In the genomic region with DNA sequence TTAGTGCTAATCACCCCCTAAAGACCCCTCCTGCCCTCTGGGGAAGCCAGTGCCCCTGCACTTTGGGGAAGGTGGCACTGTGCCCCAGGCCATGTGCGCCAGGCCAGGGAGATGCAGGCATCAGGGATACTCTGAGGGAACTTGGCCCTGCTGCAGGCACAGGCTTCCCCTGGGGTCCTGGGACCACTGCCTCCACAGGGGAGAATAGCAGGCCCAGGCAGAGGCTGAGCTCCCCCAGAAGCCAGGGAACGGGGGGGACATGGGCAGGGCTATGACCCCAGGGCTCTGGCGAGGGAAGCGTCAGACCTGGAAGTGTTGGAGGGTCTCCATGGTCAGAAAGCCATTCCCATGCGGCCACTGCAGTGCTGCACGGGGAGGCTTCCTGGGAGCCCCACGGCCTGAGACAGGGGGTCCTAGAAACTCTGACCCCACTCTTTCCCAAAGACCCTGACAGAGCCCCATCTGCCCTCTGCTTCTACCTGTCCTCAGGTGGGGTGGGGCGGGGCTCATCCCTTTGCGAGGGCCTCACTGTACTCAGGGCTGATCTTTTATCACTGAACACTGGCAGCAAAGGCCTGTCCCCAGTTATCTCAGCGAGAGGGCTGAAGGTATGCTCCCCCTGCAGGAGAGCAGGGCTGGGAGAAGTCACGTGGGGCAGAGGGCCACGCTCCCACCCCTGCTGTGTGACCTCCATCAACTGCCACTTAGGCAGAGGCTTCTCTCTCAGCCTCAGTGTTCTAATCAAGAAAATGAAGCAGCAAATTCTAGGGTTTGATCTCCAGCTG, we compare ENCODE assay signal across 22 cellular contexts.
A peak's percentile ranks its signal among the peaks of the same experiment; 100 is the strongest.
DNase-seq lines count a peak whose midpoint lies in the region; ATAC-seq, FAIRE-seq and TF ChIP-seq lines count a peak whose summit lies in the region.
"Had no signal": no experiment of that assay in that cellular context is flagged by ENCODE, and none has a peak within 500 bp of the region (broad histone marks: within the 10 kb centered on the region; RNA-seq: fewer than 3 reads in every experiment).

No MANE protein-coding gene starts in this region.

- H2AK5ac ChIP-seq in H1 (ENCODE audit: low read depth, low read length) = peak overlapping the region; percentile 92; the same call in 1 of the 2 replicates
- H2AK5ac ChIP-seq in mesendoderm (ENCODE audit: low read length) = no peak overlapping the region

- FAIRE-seq in H1 (lab: Jason Lieb, UNC) = no peak

- no peaks in the 10 kb centered on the region for H3F3A ChIP-seq in PC-3 (ENCODE audit: low read length, unreplicated experiment)

- H4K8ac ChIP-seq in H1 (ENCODE audit: extremely low read depth, insufficient read depth, low read length) = peak overlapping the region; percentile 83
- no peak overlapping the region for H4K8ac ChIP-seq in mesendoderm (ENCODE audit: low read depth, low read length)

- CTCF ChIA-PET in PC-3 (lab: Charles Lee) = no interaction called here
- CTCF ChIA-PET in H1 (lab: Charles Lee; ENCODE audit: partially characterized antibody) = interaction anchor here (1.0 to 1.5 kb wide), 4 partner anchors 10 to 200 kb away, joined by 3 to 5 read pairs (median 4); no protein-coding TSS in a partner anchor

- H3K4me1 ChIP-seq in PC-3 (ENCODE audit: insufficient read depth, low read length) (no peaks in the 10 kb centered on the region), H1 (replicated peaks in 1 of 4; ENCODE audit: control insufficient read depth in 3 of 4, insufficient read depth in 4 of 4, low read length in 3 of 4) (peaks cover 0 to 17% (median 14%) of the 10 kb centered on the region in 4 experiments; a peak in 6 of 7 replicates), mesendoderm (ENCODE audit: control insufficient read depth, low read depth, low read length) (peaks cover 6% of the 10 kb centered on the region)
- H3K4me1 ChIP-seq: breast epithelium, SJCRH30 had no signal

- TF ChIP-seq POLR2A in H1 (IDR thresholded peaks at IDR 0.05; ENCODE audit: control extremely low read depth in 1 of 2, low read depth in 2 of 2, low read length in 2 of 2) = no peak

- no peaks in the 10 kb centered on the region for H3K9me3 Mint-ChIP-seq in activated naive CD4-positive, alpha-beta T cell treated with anti-CD3 and anti-CD28 coated beads, Interleukin-2, amount 50 U/mL, for 72 hours
- H3K9me3 Mint-ChIP-seq: activated CD4-positive, alpha-beta memory T cell treated with anti-CD3 and anti-CD28 coated beads for 36 hours; immature natural killer cell; memory B cell; stimulated activated naive CD8-positive, alpha-beta T cell treated with anti-CD3 and anti-CD28 coated beads, Interleukin-15, amount 100 ng/mL, for 72 hours had no signal

- no peaks in the 10 kb centered on the region for H4K20me1 ChIP-seq in PC-3 (ENCODE audit: low read length)
- H4K20me1 ChIP-seq in H1 (replicated peaks in 1 of 2; ENCODE audit: control insufficient read depth in 1 of 2, insufficient read depth in 2 of 2, low read length in 2 of 2) = no peaks in the 10 kb centered on the region

- H3K4me2 ChIP-seq in PC-3 (ENCODE audit: low read length) = no peak overlapping the region
- no peak overlapping the region for H3K4me2 ChIP-seq in H1 (ENCODE audit: insufficient read depth in 1 of 2, low read depth in 2 of 2, low read length in 2 of 2)
- no peak overlapping the region for H3K4me2 ChIP-seq in mesendoderm (ENCODE audit: low read length)

- WGBS in H1 (ENCODE audit: extremely low coverage in 1 of 2, insufficient coverage in 1 of 2, insufficient read length in 1 of 2, insufficient replicate concordance in 2 of 2, low coverage in 1 of 2, low lambda C conversion rate in 2 of 2, missing lambda C conversion rate in 1 of 2), 2 experiments = 86% methylated on average over 12 of the region's 12 CpGs; no CpG with 5 or more reads in 1 of the 2 experiments
- no CpG with 5 or more reads among the region's 12 CpGs for WGBS in mesendoderm (ENCODE audit: extremely low coverage, insufficient coverage, low lambda C conversion rate)

- TF ChIP-seq EP300 in H1 (IDR thresholded peaks at IDR 0.05; ENCODE audit: borderline replicate concordance in 1 of 2, low read depth in 2 of 2, low read length in 2 of 2) = no peak

- H3K27ac ChIP-seq in PC-3 (ENCODE audit: low read length) (no peak overlapping the region), H1 (ENCODE audit: low read depth, low read length) (no peak overlapping the region), mesendoderm (ENCODE audit: low read depth, low read length) (no peak overlapping the region), substantia nigra (ENCODE audit: low read depth, low read length, poor library complexity, severe bottlenecking) (peak overlapping the region; percentile 99)
- H3K27ac ChIP-seq: breast epithelium, SJCRH30, WERI-Rb-1 had no signal

- 0 out of 2 replicates have a peak, but pooled peaks have one; percentile 12 for TF ChIP-seq CTCF in PC-3 (conservative IDR thresholded peaks at IDR 0.05; ENCODE audit: low read depth, low read length)
- TF ChIP-seq CTCF in H1 (IDR thresholded peaks at IDR 0.05; ENCODE audit: control extremely low read depth in 1 of 3, insufficient read depth in 1 of 3, low read depth in 1 of 3, low read length in 3 of 3) = no peak
- TF ChIP-seq CTCF in GM13976 (IDR thresholded peaks at IDR 0.05; ENCODE audit: borderline replicate concordance, control extremely low read depth, extremely low read depth, insufficient read depth, missing control alignments) = no peak

- H3K79me2 ChIP-seq in PC-3 (ENCODE audit: low read length) (no peaks in the 10 kb centered on the region), H1 (ENCODE audit: control insufficient read depth in 1 of 2, insufficient read depth in 2 of 2, low read length in 2 of 2) (no peaks in the 10 kb centered on the region), mesendoderm (ENCODE audit: control insufficient read depth, insufficient read depth, low read length) (no peaks in the 10 kb centered on the region)

- H3K36me3 ChIP-seq in PC-3 (ENCODE audit: low read depth, low read length) (no peaks in the 10 kb centered on the region), H1 (ENCODE audit: control insufficient read depth in 2 of 4, insufficient read depth in 4 of 4, low read length in 3 of 4) (no peaks in the 10 kb centered on the region), mesendoderm (ENCODE audit: control insufficient read depth, insufficient read depth, low read length) (no peaks in the 10 kb centered on the region)
- H3K36me3 ChIP-seq: breast epithelium, SJCRH30 had no signal

- H3K14ac ChIP-seq in H1 (ENCODE audit: insufficient read length) = no peak overlapping the region

- in situ Hi-C loops in GM13976 (cut with MboI; ENCODE audit: low sequenced_read_pairs, unreplicated experiment) = no loop called here

- H3K27me3 ChIP-seq in PC-3 (ENCODE audit: low read length) = no peaks in the 10 kb centered on the region
- H3K27me3 ChIP-seq in H1 (replicated peaks in 1 of 4; ENCODE audit: control insufficient read depth in 3 of 4, extremely low read depth in 1 of 4, insufficient read depth in 3 of 4, low read length in 3 of 4) = no peaks in the 10 kb centered on the region; a peak in 1 of 7 replicates
- no peaks in the 10 kb centered on the region for H3K27me3 ChIP-seq in mesendoderm (ENCODE audit: insufficient read depth, low read length, poor library complexity)
- H3K27me3 ChIP-seq: breast epithelium, SJCRH30 had no signal

- H2AFZ ChIP-seq in PC-3 (ENCODE audit: low read length) (no peak overlapping the region), H1 (ENCODE audit: low read length) (no peak overlapping the region)

- H3K18ac ChIP-seq in H1 (ENCODE audit: extremely low read depth, low read length) (peak overlapping the region; percentile 83), mesendoderm (ENCODE audit: low read length) (no peak overlapping the region)

- no peaks in the 10 kb centered on the region for H3K23me2 ChIP-seq in H1 (ENCODE audit: low read depth, low read length)

- H2BK120ac ChIP-seq in H1 (replicated peaks; ENCODE audit: low read depth, low read length) = peak overlapping the region; percentile 16
- H2BK120ac ChIP-seq in mesendoderm (ENCODE audit: low read depth, low read length) = no peak overlapping the region

- no peak overlapping the region for H3K23ac ChIP-seq in H1 (ENCODE audit: insufficient read length)
- no peak overlapping the region for H3K23ac ChIP-seq in mesendoderm (ENCODE audit: low read length)

- H3K9me3 ChIP-seq in PC-3 (ENCODE audit: low read length) = no peaks in the 10 kb centered on the region
- peaks cover 0 to 3% of the 10 kb centered on the region in 2 experiments; a peak in 1 of 4 replicates for H3K9me3 ChIP-seq in H1 (ENCODE audit: insufficient read depth in 2 of 2, low read depth in 1 of 2, low read length in 1 of 2)
- H3K9me3 ChIP-seq: breast epithelium, SJCRH30 had no signal

- H2BK5ac ChIP-seq in H1 (ENCODE audit: low read depth, low read length) = peak overlapping the region; percentile 71; the same call in 1 of the 2 replicates
- H2BK5ac ChIP-seq in mesendoderm (ENCODE audit: low read length) = no peak overlapping the region

- no peaks in the 10 kb centered on the region for H3K9me2 ChIP-seq in PC-3 (replicated peaks; ENCODE audit: low read length)

- H4K91ac ChIP-seq in H1 (replicated peaks; ENCODE audit: insufficient read length, low read length) = peak overlapping the region; percentile 85

- ATAC-seq in PC-3 = no peak
- ATAC-seq in activated naive CD4-positive, alpha-beta T cell treated with anti-CD3 and anti-CD28 coated beads, Interleukin-2, amount 50 U/mL, for 72 hours = no peak
- ATAC-seq: esophagus mucosa; HCT116; stimulated activated naive CD8-positive, alpha-beta T cell treated with anti-CD3 and anti-CD28 coated beads, Interleukin-15, amount 100 ng/mL, for 72 hours; T-helper 17 cell had no signal

- TF ChIP-seq RAD21 in H1 (IDR thresholded peaks at IDR 0.05 in 1 of 2, conservative IDR thresholded peaks at IDR 0.05 in 1 of 2; ENCODE audit: low read depth in 2 of 2, low read length in 2 of 2) = no peak; a peak in 1 of 4 replicates

- intact Hi-C loops in PC-3 (cut with micrococcal nuclease) = no loop called here

- no peak overlapping the region for H3K4me3 ChIP-seq in PC-3 (ENCODE audit: low read length)
- H3K4me3 ChIP-seq in H1 (ENCODE audit: extremely low read depth in 1 of 4, insufficient read depth in 2 of 4, low read depth in 3 of 4, low read length in 4 of 4) = no peak overlapping the region
- H3K4me3 ChIP-seq in mesendoderm (ENCODE audit: low read length) = no peak overlapping the region
- H3K4me3 ChIP-seq: SJCRH30 had no signal

- H3K4ac ChIP-seq in H1 (replicated peaks; ENCODE audit: insufficient read length, low read depth, low read length) = peak overlapping the region; percentile 65
- no peak overlapping the region for H3K4ac ChIP-seq in mesendoderm (ENCODE audit: low read depth, low read length)

- peak overlapping the region in 1 of 2 donors; percentile 9 for H3K27ac Mint-ChIP-seq in activated naive CD4-positive, alpha-beta T cell treated with anti-CD3 and anti-CD28 coated beads, Interleukin-2, amount 50 U/mL, for 72 hours
- H3K27ac Mint-ChIP-seq: activated CD4-positive, alpha-beta memory T cell treated with anti-CD3 and anti-CD28 coated beads for 36 hours; memory B cell; T-helper 17 cell had no signal

- H3K9ac ChIP-seq in PC-3 (ENCODE audit: low read length) (no peak overlapping the region), H1 (replicated peaks in 1 of 4; ENCODE audit: extremely low read depth in 1 of 4, low read depth in 3 of 4, low read length in 3 of 4) (no peak overlapping the region), mesendoderm (ENCODE audit: low read length) (peak overlapping the region; percentile 25)

- no peaks in the 10 kb centered on the region for H3K36me3 Mint-ChIP-seq in activated naive CD4-positive, alpha-beta T cell treated with anti-CD3 and anti-CD28 coated beads, Interleukin-2, amount 50 U/mL, for 72 hours
- H3K36me3 Mint-ChIP-seq: activated CD4-positive, alpha-beta memory T cell treated with anti-CD3 and anti-CD28 coated beads for 36 hours; immature natural killer cell; memory B cell had no signal

- no peak overlapping the region for H2BK20ac ChIP-seq in H1 (ENCODE audit: low read length)

- POLR2A ChIA-PET in PC-3 (lab: Charles Lee; ENCODE audit: unreplicated experiment) = no interaction called here
- POLR2A ChIA-PET in H1 (lab: Charles Lee; ENCODE audit: partially characterized antibody) = interaction anchor here (0.9 to 1.4 kb wide), 2 partner anchors 8 to 47 kb away, joined by 3 read pairs; no protein-coding TSS in a partner anchor

- BruUV-seq in PC-3 (replicated peaks; lab: Mats Ljungman, UMichigan) = no TSS peak

- H4K5ac ChIP-seq in H1 (ENCODE audit: insufficient read length, low read depth, low read length) (no peak overlapping the region), mesendoderm (ENCODE audit: low read length) (no peak overlapping the region)

- H2BK12ac ChIP-seq in H1 (ENCODE audit: low read depth, low read length) = peak overlapping the region; percentile 85; the same call in 1 of the 2 replicates

- H3K79me1 ChIP-seq in H1 (ENCODE audit: low read depth, low read length) = no peaks in the 10 kb centered on the region
- H3K79me1 ChIP-seq in mesendoderm (ENCODE audit: low read length) = no peaks in the 10 kb centered on the region

- DNase-seq in PC-3 (no peak), H1 (ENCODE audit: low read depth in 1 of 2, low spot score in 2 of 2) (no peak), mesendoderm (no peak), substantia nigra (lab: John Stamatoyannopoulos, UW) (peak in 1 of 49 donors; percentile 67), amniotic stem cell (lab: John Stamatoyannopoulos, UW) (no peak), GM13976 (ENCODE audit: low spot score) (no peak)
- no peak for DNase-seq in activated naive CD4-positive, alpha-beta T cell treated with anti-CD3 and anti-CD28 coated beads, Interleukin-2, amount 50 U/mL, for 72 hours (ENCODE audit: low spot score in 2 of 2)
- DNase-seq: activated CD4-positive, alpha-beta memory T cell treated with anti-CD3 and anti-CD28 coated beads for 36 hours; activated naive CD4-positive, alpha-beta T cell treated with anti-CD3 and anti-CD28 coated beads, Interleukin-2, amount 50 U/mL, for 16 hours; activated T-cell treated with anti-CD3 and anti-CD28 coated beads, Interleukin-2, amount 50 U/mL, for 1 hour; immature natural killer cell; Kasumi-1; NCI-H2107; NCI-H524 treated with DMSO at 0.1 percent for 48 hours; SJCRH30; stimulated activated naive CD8-positive, alpha-beta T cell treated with anti-CD3 and anti-CD28 coated beads, Interleukin-15, amount 100 ng/mL, for 72 hours; T-helper 17 cell; WERI-Rb-1 had no signal

- H3K56ac ChIP-seq in H1 (replicated peaks; ENCODE audit: insufficient read length, low read depth, low read length) (no peak overlapping the region), mesendoderm (ENCODE audit: low read length) (peak overlapping the region; percentile 44)

- H2BK15ac ChIP-seq in H1 (ENCODE audit: low read length) (peak overlapping the region; percentile 95; the same call in 1 of the 2 replicates), mesendoderm (replicated peaks; ENCODE audit: low read depth) (no peak overlapping the region)
